Comparison of ENCODE assay signal across 13 cellular contexts in genomic region chr12:68159681-68160304, GRCh38. TPM values are rescaled to one million over a fixed set of nuclear protein-coding genes. Genes with fewer than 3 reads are reported as not detected.
DNase-seq lines count a peak whose midpoint lies in the region; ATAC-seq and TF ChIP-seq lines count a peak whose summit lies in the region.
"Had no signal": no experiment of that assay in that cellular context is flagged by ENCODE, and none has a peak within 500 bp of the region (broad histone marks: within the 10 kb centered on the region; RNA-seq: fewer than 3 reads in every experiment).

IFNG (minus strand) TSS chr12:68159740; CDS start chr12:68159615, 125 bp downstream.

- H3K27me3 ChIP-seq in left ventricle myocardium inferior (ENCODE audit: low read depth) = no peaks in the 10 kb centered on the region
- H3K27me3 ChIP-seq: adrenal gland had no signal

- no peaks in the 10 kb centered on the region for H3K4me1 ChIP-seq in left ventricle myocardium inferior
- H3K4me1 ChIP-seq: adrenal gland had no signal

- no peak for DNase-seq in activated naive CD4-positive, alpha-beta T cell treated with anti-CD3 and anti-CD28 coated beads for 36 hours
- DNase-seq in activated naive CD4-positive, alpha-beta T cell (lab: John Stamatoyannopoulos, UW) = no peak
- DNase-seq in T-helper 9 cell (peak; percentile 8), left ventricle myocardium inferior (no peak), glomerular visceral epithelial cell (ENCODE audit: extremely low spot score) (no peak), SIG-M5 treated with dmso at 0.1 percent for 504 hours (lab: John Stamatoyannopoulos, UW; ENCODE audit: unreplicated experiment) (no peak), NCI-H748 (lab: John Stamatoyannopoulos, UW; ENCODE audit: unreplicated experiment) (no peak)
- DNase-seq: adrenal gland, NCI-H187, posterior cingulate gyrus, trophoblast cell had no signal

- H3K9me3 Mint-ChIP-seq in activated naive CD4-positive, alpha-beta T cell treated with anti-CD3 and anti-CD28 coated beads for 36 hours = no peaks in the 10 kb centered on the region

- H3K27ac Mint-ChIP-seq in activated naive CD4-positive, alpha-beta T cell treated with anti-CD3 and anti-CD28 coated beads for 36 hours = peak within 1 kb of the TSS; percentile 32

- no peaks in the 10 kb centered on the region for H3K27me3 Mint-ChIP-seq in activated naive CD4-positive, alpha-beta T cell treated with anti-CD3 and anti-CD28 coated beads for 36 hours (ENCODE audit: low read depth)

- H3K4me1 Mint-ChIP-seq in activated naive CD4-positive, alpha-beta T cell treated with anti-CD3 and anti-CD28 coated beads for 36 hours (ENCODE audit: low read depth) = peaks cover 34% of the 10 kb centered on the region

- intact Hi-C loops in activated naive CD4-positive, alpha-beta T cell treated with anti-CD3 and anti-CD28 coated beads for 36 hours (cut with micrococcal nuclease) = loop anchor here (10.0 kb wide), 1 partner anchor 805 kb away; no protein-coding TSS in a partner anchor
- intact Hi-C loops in left ventricle myocardium inferior (cut with micrococcal nuclease) = no loop called here

- no peaks in the 10 kb centered on the region for H3K36me3 ChIP-seq in left ventricle myocardium inferior
- H3K36me3 ChIP-seq: adrenal gland had no signal

- no peak for TF ChIP-seq CTCF in left ventricle myocardium inferior (IDR thresholded peaks at IDR 0.05; ENCODE audit: borderline replicate concordance)

- H3K4me3 Mint-ChIP-seq in activated naive CD4-positive, alpha-beta T cell treated with anti-CD3 and anti-CD28 coated beads for 36 hours = peak within 1 kb of the TSS; percentile 39

- H3K27ac ChIP-seq in left ventricle myocardium inferior (replicated peaks) = no peak within 1 kb of the TSS
- H3K27ac ChIP-seq: adrenal gland had no signal

- CTCF ChIA-PET in activated naive CD4-positive, alpha-beta T cell treated with anti-CD3 and anti-CD28 coated beads for 36 hours (lab: Charles Lee) = interaction anchor here (3.6 to 4.1 kb wide), 2 partner anchors 45 to 119 kb away, joined by 74 to 88 read pairs; no protein-coding TSS in a partner anchor

- no peak within 1 kb of the TSS for H3K4me3 ChIP-seq in left ventricle myocardium inferior
- H3K4me3 ChIP-seq: adrenal gland had no signal

- no peaks in the 10 kb centered on the region for H3K36me3 Mint-ChIP-seq in activated naive CD4-positive, alpha-beta T cell treated with anti-CD3 and anti-CD28 coated beads for 36 hours (ENCODE audit: low read depth)

- no peaks in the 10 kb centered on the region for H3K9me3 ChIP-seq in left ventricle myocardium inferior (replicated peaks)
- H3K9me3 ChIP-seq: adrenal gland had no signal

- ATAC-seq in HG02763 (IDR thresholded peaks at IDR 0.05; ENCODE audit: unreplicated experiment) = peak; percentile 71
- ATAC-seq: HepG2 had no signal

RNA-seq across cellular contexts. Expression of gene IFNG, which starts in this region (rescaled TPM):
- total RNA-seq in activated naive CD4-positive, alpha-beta T cell treated with anti-CD3 and anti-CD28 coated beads for 36 hours = 10 to 100 TPM; 48.8 to 49.1 TPM
- not detected for total RNA-seq in left ventricle myocardium inferior
- total RNA-seq: HepG2 had no signal

Comparison
In these comparisons a context has a peak if more than half of its experiments do, and no peak if none do; other contexts are left out.
1. RNA of gene IFNG (total RNA-seq): 48.8 to 49.1 TPM in activated naive CD4-positive, alpha-beta T cell treated with anti-CD3 and anti-CD28 coated beads for 36 hours; not detected in left ventricle myocardium inferior (single experiment); every median in the first group is over 10 times any median in the second.